Comparison of ENCODE assay signal across 8 cellular contexts in the genomic region with DNA sequence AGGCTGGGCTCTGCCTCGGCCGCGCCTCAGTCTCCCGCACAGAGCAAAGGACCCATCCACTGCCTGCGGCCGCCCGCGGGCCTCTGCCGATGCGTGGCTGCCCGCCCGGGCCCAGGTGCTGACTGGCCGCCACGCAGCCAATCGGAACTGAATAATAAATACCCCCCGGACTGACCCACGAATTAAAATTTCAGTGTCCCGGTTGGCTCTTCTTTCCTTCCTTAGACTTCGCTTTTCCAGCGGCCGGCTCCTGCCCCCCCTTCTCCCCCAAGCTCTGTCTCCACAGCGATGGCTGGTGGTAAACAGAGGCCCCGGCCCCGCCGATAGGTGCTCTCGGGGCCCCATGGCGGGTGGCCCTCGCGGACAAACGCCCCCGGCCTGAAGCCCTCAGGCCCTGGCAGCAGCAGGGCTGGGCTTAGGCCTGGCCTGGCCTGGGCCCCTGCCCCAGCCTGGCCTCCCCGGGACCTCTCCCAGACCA.
DNase-seq lines count a peak whose midpoint lies in the region; ATAC-seq, FAIRE-seq and TF ChIP-seq lines count a peak whose summit lies in the region.

No MANE protein-coding gene starts in this region.

- H3K9me3 ChIP-seq in neutrophil, result no peaks in the 10 kb centered on the region

- no peak for FAIRE-seq in H54 (lab: Jason Lieb, UNC)

- H3K27ac ChIP-seq in epithelial cell of prostate (peak overlapping the region; percentile 89), neutrophil (peak overlapping the region; percentile 95)

- TF ChIP-seq CTCF in neutrophil (IDR thresholded peaks at IDR 0.05), result no peak

- ATAC-seq in GM19351 (IDR thresholded peaks at IDR 0.05; ENCODE audit: unreplicated experiment), result no peak

- peaks cover 65 to 78% of the 10 kb centered on the region in 2 experiments for H3K4me1 ChIP-seq in neutrophil (ENCODE audit: control insufficient read depth in 1 of 2, insufficient read depth in 1 of 2, low read depth in 1 of 2, low read length in 1 of 2)

- H3K36me3 ChIP-seq in neutrophil, result peaks cover 6% of the 10 kb centered on the region

- H3K27me3 ChIP-seq in neutrophil, result no peaks in the 10 kb centered on the region

- peak overlapping the region; percentile 75 to 79 for H3K4me3 ChIP-seq in neutrophil (ENCODE audit: low read depth in 1 of 2, low read length in 1 of 2)

- DNase-seq in ELR (ENCODE audit: low read depth), result peak; percentile 53
- peak; percentile 51 for DNase-seq in RKO (ENCODE audit: low spot score)
- DNase-seq in epithelial cell of prostate (ENCODE audit: low read depth, low spot score), result no peak
- no peak for DNase-seq in SIG-M5 (lab: John Stamatoyannopoulos, UW)
- DNase-seq in H54 (ENCODE audit: insufficient read length, low spot score), result no peak
- DNase-seq in activated gamma-delta T cell treated with Interleukin-2 at 50 U/mL for 16 hours, result no peak

- no peak for TF ChIP-seq POLR2A in H54 (IDR thresholded peaks at IDR 0.05; ENCODE audit: low read depth, low read length)

Comparison
In these comparisons a context has a peak if more than half of its experiments do, and no peak if none do; other contexts are left out.
1. DNase-seq: peak in ELR (single experiment) and RKO (single experiment); none in epithelial cell of prostate (single experiment), SIG-M5 (single experiment), H54 (single experiment) and activated gamma-delta T cell treated with Interleukin-2 at 50 U/mL for 16 hours (single experiment).